ENCODE assay signal across 15 cellular contexts in genomic region chr22:37418627-37419369, GRCh38. TPM values are rescaled to one million over a fixed set of nuclear protein-coding genes. Genes with fewer than 3 reads are reported as not detected.
DNase-seq lines count a peak whose midpoint lies in the region; ATAC-seq and TF ChIP-seq lines count a peak whose summit lies in the region.
"Had no signal": no experiment of that assay in that cellular context is flagged by ENCODE, and none has a peak within 500 bp of the region (broad histone marks: within the 10 kb centered on the region; RNA-seq: fewer than 3 reads in every experiment).

No MANE protein-coding gene starts in this region.

- no peak for TF ChIP-seq EP300 in sigmoid colon (IDR thresholded peaks at IDR 0.05)

- no peaks in the 10 kb centered on the region for H3K9me3 Mint-ChIP-seq in activated CD4-positive, alpha-beta T cell treated with anti-CD3 and anti-CD28 coated beads, Interleukin-2, amount 10 ng/mL, durations not matched to agents 7 days and 5 days
- no peaks in the 10 kb centered on the region for H3K9me3 Mint-ChIP-seq in stimulated activated effector memory CD8-positive, alpha-beta T cell treated with anti-CD3 and anti-CD28 coated beads, Interleukin-12 subunit alpha, Interleukin-12 subunit beta, amount 100 ng/mL, for 72 hours

- no peaks in the 10 kb centered on the region for H3K4me1 ChIP-seq in RWPE2 (ENCODE audit: insufficient read depth, poor library complexity, severe bottlenecking)
- no peaks in the 10 kb centered on the region for H3K4me1 ChIP-seq in foreskin keratinocyte
- H3K4me1 ChIP-seq in spleen, result peaks cover 0 to 32% (median 16%) of the 10 kb centered on the region in 6 donors
- H3K4me1 ChIP-seq in sigmoid colon, result peaks cover 0 to 14% (median 10%) of the 10 kb centered on the region in 4 donors

- H3K27ac Mint-ChIP-seq in activated CD4-positive, alpha-beta T cell treated with anti-CD3 and anti-CD28 coated beads, Interleukin-2, amount 10 ng/mL, durations not matched to agents 7 days and 5 days, result peak overlapping the region; percentile 25
- no peak overlapping the region for H3K27ac Mint-ChIP-seq in stimulated activated effector memory CD8-positive, alpha-beta T cell treated with anti-CD3 and anti-CD28 coated beads, Interleukin-12 subunit alpha, Interleukin-12 subunit beta, amount 100 ng/mL, for 72 hours

- WGBS in spleen, 5 donors, result 63 to 82% (median 77%) methylated on average over 28 of the region's 28 CpGs
- 16 to 63% methylated on average over 28 of the region's 28 CpGs for WGBS in sigmoid colon, 2 donors

- H3K4me3 Mint-ChIP-seq in activated CD4-positive, alpha-beta T cell treated with anti-CD3 and anti-CD28 coated beads, Interleukin-2, amount 10 ng/mL, durations not matched to agents 7 days and 5 days, result no peak overlapping the region
- H3K4me3 Mint-ChIP-seq in stimulated activated effector memory CD8-positive, alpha-beta T cell treated with anti-CD3 and anti-CD28 coated beads, Interleukin-12 subunit alpha, Interleukin-12 subunit beta, amount 100 ng/mL, for 72 hours, result peak overlapping the region; percentile 78

- CTCF ChIA-PET in activated CD4-positive, alpha-beta T cell treated with anti-CD3 and anti-CD28 coated beads, Interleukin-2, amount 10 ng/mL, durations not matched to agents 7 days and 5 days (lab: Charles Lee), result no interaction called here

- no peak overlapping the region for H3K4me3 ChIP-seq in RWPE2 (ENCODE audit: severe bottlenecking)
- H3K4me3 ChIP-seq in spleen, result no peak overlapping the region
- H3K4me3 ChIP-seq in sigmoid colon, result no peak overlapping the region

- H3K36me3 Mint-ChIP-seq in activated CD4-positive, alpha-beta T cell treated with anti-CD3 and anti-CD28 coated beads, Interleukin-2, amount 10 ng/mL, durations not matched to agents 7 days and 5 days (ENCODE audit: low read depth), result no peaks in the 10 kb centered on the region
- H3K36me3 Mint-ChIP-seq in stimulated activated effector memory CD8-positive, alpha-beta T cell treated with anti-CD3 and anti-CD28 coated beads, Interleukin-12 subunit alpha, Interleukin-12 subunit beta, amount 100 ng/mL, for 72 hours, result no peaks in the 10 kb centered on the region

- intact Hi-C loops in spleen (cut with DNase I; ENCODE audit: low total_unique reads) (no loop called here), sigmoid colon (cut with DNase I) (no loop called here)

- ATAC-seq in RWPE2 (ENCODE audit: low read depth) (peak; percentile 28; the same call in 1 of the 3 replicates), foreskin keratinocyte (peak; percentile 27)
- no peak for ATAC-seq in stimulated activated effector memory CD8-positive, alpha-beta T cell treated with anti-CD3 and anti-CD28 coated beads, Interleukin-12 subunit alpha, Interleukin-12 subunit beta, amount 100 ng/mL, for 72 hours

- peaks cover 64% of the 10 kb centered on the region for H3K27me3 Mint-ChIP-seq in activated CD4-positive, alpha-beta T cell treated with anti-CD3 and anti-CD28 coated beads, Interleukin-2, amount 10 ng/mL, durations not matched to agents 7 days and 5 days

- no peak for TF ChIP-seq CTCF in RWPE2 (IDR thresholded peaks at IDR 0.05; ENCODE audit: poor library complexity, severe bottlenecking)
- TF ChIP-seq CTCF in foreskin keratinocyte (conservative IDR thresholded peaks at IDR 0.05), result no peak
- TF ChIP-seq CTCF in spleen (IDR thresholded peaks at IDR 0.05 in 8 of 11, conservative IDR thresholded peaks at IDR 0.05 in 3 of 11), result no peak
- no peak for TF ChIP-seq CTCF in sigmoid colon (IDR thresholded peaks at IDR 0.05)

- H3K27ac ChIP-seq in RWPE2 (ENCODE audit: poor library complexity, severe bottlenecking), result no peak overlapping the region
- H3K27ac ChIP-seq in foreskin keratinocyte, result no peak overlapping the region
- no peak overlapping the region for H3K27ac ChIP-seq in spleen
- no peak overlapping the region for H3K27ac ChIP-seq in sigmoid colon
- H3K27ac ChIP-seq: brain microvascular endothelial cell had no signal

- no peaks in the 10 kb centered on the region for H3K36me3 ChIP-seq in RWPE2 (ENCODE audit: low read depth)
- H3K36me3 ChIP-seq in spleen, result no peaks in the 10 kb centered on the region
- H3K36me3 ChIP-seq in sigmoid colon, result no peaks in the 10 kb centered on the region
- H3K36me3 ChIP-seq: brain microvascular endothelial cell had no signal

- H3K4me1 Mint-ChIP-seq in activated CD4-positive, alpha-beta T cell treated with anti-CD3 and anti-CD28 coated beads, Interleukin-2, amount 10 ng/mL, durations not matched to agents 7 days and 5 days, result peaks cover 36% of the 10 kb centered on the region
- peaks cover 48% of the 10 kb centered on the region for H3K4me1 Mint-ChIP-seq in stimulated activated effector memory CD8-positive, alpha-beta T cell treated with anti-CD3 and anti-CD28 coated beads, Interleukin-12 subunit alpha, Interleukin-12 subunit beta, amount 100 ng/mL, for 72 hours

- H3K9me3 ChIP-seq in RWPE2 (ENCODE audit: severe bottlenecking) (no peaks in the 10 kb centered on the region), spleen (no peaks in the 10 kb centered on the region), sigmoid colon (no peaks in the 10 kb centered on the region)

- TF ChIP-seq POLR2A in spleen (IDR thresholded peaks at IDR 0.05) (no peak), sigmoid colon (IDR thresholded peaks at IDR 0.05) (no peak)

- no peak for DNase-seq in activated CD4-positive, alpha-beta T cell treated with anti-CD3 and anti-CD28 coated beads, Interleukin-2, amount 10 ng/mL, durations not matched to agents 7 days and 5 days
- no peak for DNase-seq in activated CD4-positive, alpha-beta T cell treated with anti-CD3 and anti-CD28 coated beads, Interleukin-2, amount 50 U/mL, for 1 hour
- DNase-seq in RWPE2 (ENCODE audit: low spot score), result no peak
- DNase-seq in foreskin keratinocyte, result peak in 1 of 2 donors; percentile 28
- DNase-seq in stimulated activated effector memory CD8-positive, alpha-beta T cell treated with anti-CD3 and anti-CD28 coated beads, Interleukin-12 subunit alpha, Interleukin-12 subunit beta, amount 100 ng/mL, for 72 hours (ENCODE audit: low spot score in 2 of 2), result no peak
- DNase-seq in spleen, result no peak
- DNase-seq in NCI-H1436 (lab: John Stamatoyannopoulos, UW), result no peak
- DNase-seq in sigmoid colon, result no peak
- DNase-seq: brain microvascular endothelial cell, NCI-H1092, occipital lobe, SW 1271 had no signal

- POLR2A ChIA-PET in activated CD4-positive, alpha-beta T cell treated with anti-CD3 and anti-CD28 coated beads, Interleukin-2, amount 10 ng/mL, durations not matched to agents 7 days and 5 days (lab: Charles Lee), result no interaction called here

- H3K27me3 ChIP-seq in RWPE2 (ENCODE audit: insufficient read depth, poor library complexity, severe bottlenecking) (no peaks in the 10 kb centered on the region), foreskin keratinocyte (peaks cover 47% of the 10 kb centered on the region), spleen (replicated peaks in 1 of 7) (peaks cover 0 to 94% (median 43%) of the 10 kb centered on the region in 7 donors), sigmoid colon (peaks cover 13 to 78% (median 38%) of the 10 kb centered on the region in 3 donors)

RNA-seq across cellular contexts. Expression of gene ELFN2, which starts 8.5 kb away (rescaled TPM):
- under 1 TPM; 0.10 to 0.23 TPM for total RNA-seq in activated CD4-positive, alpha-beta T cell treated with anti-CD3 and anti-CD28 coated beads, Interleukin-2, amount 10 ng/mL, durations not matched to agents 7 days and 5 days
- total RNA-seq in foreskin keratinocyte (0.88 and 0.95 TPM in 2 replicates), spleen (under 1 TPM in 6 of 7 donors, not detected in 1; 0.05 to 0.19 (median 0.10) TPM), sigmoid colon (under 1 TPM in 3 of 4 donors, not detected in 1; under 0.01 to 0.55 (median under 0.01) TPM)
- polyA plus RNA-seq in foreskin keratinocyte (0.44 and 0.46 TPM in 2 replicates), spleen (under 1 TPM; 0.02 to 0.10 (median 0.02) TPM), sigmoid colon (under 1 TPM in 1 of 3 donors, not detected in 2; 0.31 TPM)
- total RNA-seq: G401, HT-29, subcutaneous adipose tissue had no signal
